17 cellular contexts compared by ENCODE assay signal in genomic region chr10:33798754-33799153, GRCh38.
DNase-seq lines count a peak whose midpoint lies in the region; ATAC-seq and TF ChIP-seq lines count a peak whose summit lies in the region.
"Had no signal": no experiment of that assay in that cellular context is flagged by ENCODE, and none has a peak within 500 bp of the region (broad histone marks: within the 10 kb centered on the region; RNA-seq: fewer than 3 reads in every experiment).

No MANE protein-coding gene starts in this region.

- H3K4me3 ChIP-seq in right atrium auricular region = no peak overlapping the region

- no peaks in the 10 kb centered on the region for H3K36me3 Mint-ChIP-seq in mesothelial cell of epicardium
- H3K36me3 Mint-ChIP-seq: CD4-positive, CD25-positive, alpha-beta regulatory T cell had no signal

- H3K27me3 ChIP-seq in right atrium auricular region = no peaks in the 10 kb centered on the region
- H3K27me3 ChIP-seq: BE2C had no signal

- H3K9me3 ChIP-seq in right atrium auricular region = no peaks in the 10 kb centered on the region
- H3K9me3 ChIP-seq: BE2C had no signal

- peak overlapping the region; percentile 79 for H3K27ac Mint-ChIP-seq in mesothelial cell of epicardium
- H3K27ac Mint-ChIP-seq: CD4-positive, CD25-positive, alpha-beta regulatory T cell; H9; HFFc6 had no signal

- TF ChIP-seq CTCF in right atrium auricular region (IDR thresholded peaks at IDR 0.05) = no peak
- TF ChIP-seq CTCF in VCaP (conservative IDR thresholded peaks at IDR 0.05) = no peak
- no peak for TF ChIP-seq CTCF in mesothelial cell of epicardium (IDR thresholded peaks at IDR 0.05; ENCODE audit: unreplicated experiment)

- H3K27ac ChIP-seq in right atrium auricular region (peak overlapping the region; percentile 72 to 92), VCaP (peak overlapping the region; percentile 62)

- no peaks in the 10 kb centered on the region for H3K9me3 Mint-ChIP-seq in mesothelial cell of epicardium
- H3K9me3 Mint-ChIP-seq: H9, HFFc6 had no signal

- H3K4me1 ChIP-seq in right atrium auricular region = peaks cover 0 to 20% of the 10 kb centered on the region in 2 donors
- H3K4me1 ChIP-seq: BE2C had no signal

- intact Hi-C loops in left ventricle myocardium superior (cut with micrococcal nuclease) = no loop called here

- no peaks in the 10 kb centered on the region for H3K36me3 ChIP-seq in right atrium auricular region
- H3K36me3 ChIP-seq: BE2C had no signal

- peaks cover 41% of the 10 kb centered on the region for H3K4me1 Mint-ChIP-seq in mesothelial cell of epicardium
- H3K4me1 Mint-ChIP-seq: CD4-positive, CD25-positive, alpha-beta regulatory T cell had no signal

- no peaks in the 10 kb centered on the region for H3K27me3 Mint-ChIP-seq in mesothelial cell of epicardium (ENCODE audit: low read depth)

- DNase-seq in right atrium auricular region (ENCODE audit: low spot score) = peak; percentile 13
- no peak for DNase-seq in left ventricle myocardium superior
- no peak for DNase-seq in mesothelial cell of epicardium (ENCODE audit: low spot score in 2 of 2, unreplicated experiment in 2 of 2)
- no peak for DNase-seq in activated gamma-delta T cell (lab: John Stamatoyannopoulos, UW)
- no peak for DNase-seq in NCI-H1417 (lab: John Stamatoyannopoulos, UW)
- DNase-seq in activated CD8-positive, alpha-beta memory T cell treated with anti-CD3 and anti-CD28 coated beads, Interleukin-2, amount 50 U/mL, for 4 hours = no peak
- DNase-seq: BE2C; CD4-positive, CD25-positive, alpha-beta regulatory T cell; DMS79; H9; Kasumi-1; NCI-H187 treated with DMSO at 0.1 percent for 48 hours; NCI-H748 treated with DMSO at 0.1 percent for 48 hours had no signal

- ATAC-seq in left ventricle myocardium superior = no peak
- ATAC-seq: Panc1, SK-N-SH treated with all-trans-retinoic acid at 6 μM for 48 hours had no signal

- H3K4me3 Mint-ChIP-seq in mesothelial cell of epicardium = no peak overlapping the region
- H3K4me3 Mint-ChIP-seq: CD4-positive, CD25-positive, alpha-beta regulatory T cell; H9; HFFc6 had no signal
